ENCODE assay signal across 20 cellular contexts in the genomic region with DNA sequence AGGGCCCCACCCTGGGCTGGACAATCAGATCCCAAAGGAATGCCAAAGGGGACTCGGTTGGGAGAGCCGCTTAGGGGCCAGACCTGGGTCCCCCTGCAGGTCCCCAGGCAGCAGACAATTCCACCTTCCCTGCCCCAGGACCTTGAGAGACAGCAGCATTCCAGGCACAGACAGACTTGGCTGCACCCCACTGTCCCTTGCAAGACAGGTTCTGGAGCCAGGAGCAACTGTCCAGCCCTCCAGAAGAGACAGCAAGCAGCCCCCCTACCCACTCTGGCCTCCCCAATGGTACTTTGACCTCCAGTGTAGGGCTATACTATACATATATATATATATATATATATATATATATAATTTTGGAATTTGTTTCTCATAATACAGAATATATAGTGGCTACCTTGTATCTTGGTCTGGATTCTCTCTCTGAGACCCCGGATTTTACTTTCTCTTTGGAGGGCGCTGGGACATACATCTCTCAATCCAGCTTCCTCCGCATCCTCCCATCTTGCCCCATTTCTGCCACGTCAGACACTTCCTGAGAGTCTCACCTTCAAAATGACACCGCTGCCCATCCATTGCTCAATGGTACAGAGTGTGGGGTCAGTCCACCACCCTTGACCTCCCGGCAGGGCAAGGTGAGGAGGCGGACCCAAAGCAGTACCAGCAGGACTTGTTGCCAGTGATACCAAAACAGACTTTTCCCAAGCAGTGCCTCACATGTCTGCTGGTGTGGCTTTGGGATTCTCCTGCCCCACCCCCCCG. TPM values are rescaled to one million over a fixed set of nuclear protein-coding genes. Genes with fewer than 3 reads are reported as not detected.
DNase-seq lines count a peak whose midpoint lies in the region; ATAC-seq and TF ChIP-seq lines count a peak whose summit lies in the region.
"Had no signal": no experiment of that assay in that cellular context is flagged by ENCODE, and none has a peak within 500 bp of the region (broad histone marks: within the 10 kb centered on the region; RNA-seq: fewer than 3 reads in every experiment).

No MANE protein-coding gene starts in this region.

- H3K4me1 ChIP-seq in right lobe of liver: peaks cover 0 to 11% (median 0%) of the 10 kb centered on the region in 4 donors
- H3K4me1 ChIP-seq in uterus: peaks cover 0 to 10% of the 10 kb centered on the region in 2 donors
- H3K4me1 ChIP-seq: BE2C, HAP-1 had no signal

- TF ChIP-seq POLR2A in right lobe of liver (IDR thresholded peaks at IDR 0.05): no peak
- no peak for TF ChIP-seq POLR2A in uterus (IDR thresholded peaks at IDR 0.05)

- H3K27ac ChIP-seq in coronary artery (peak overlapping the region; percentile 83 to 89), right lobe of liver (peak overlapping the region in 1 of 3 donors; percentile 46), uterus (peak overlapping the region; percentile 11 to 39)

- ATAC-seq in activated CD8-positive, alpha-beta T cell treated with anti-CD3 and anti-CD28 coated beads for 36 hours: no peak
- no peak for ATAC-seq in activated CD8-positive, alpha-beta T cell treated with anti-CD3 and anti-CD28 coated beads, Interleukin-2, amount 10 ng/mL, durations not matched to agents 7 days and 5 days
- ATAC-seq in right lobe of liver: peak; percentile 63 to 74 (median 66)
- no peak for ATAC-seq in GM21447 (IDR thresholded peaks at IDR 0.05; ENCODE audit: unreplicated experiment)
- ATAC-seq: PC-3 had no signal

- DNase-seq in activated CD8-positive, alpha-beta T cell treated with anti-CD3 and anti-CD28 coated beads for 36 hours: peak; percentile 37
- no peak for DNase-seq in activated CD8-positive, alpha-beta T cell treated with anti-CD3 and anti-CD28 coated beads, Interleukin-2, amount 10 ng/mL, durations not matched to agents 7 days and 5 days
- DNase-seq in coronary artery (ENCODE audit: low spot score): no peak
- DNase-seq in right lobe of liver: peak; percentile 69 to 86 (median 82)
- DNase-seq in uterus: peak in 1 of 2 donors; percentile 22
- no peak for DNase-seq in NCI-H510A (lab: John Stamatoyannopoulos, UW)
- no peak for DNase-seq in MCF 10A (ENCODE audit: unreplicated experiment)
- DNase-seq: 8988T; BE2C; Calu3; CD4-positive, alpha-beta T cell; DMS53; NCI-H1417 treated with DMSO at 0.1 percent for 48 hours; NCI-H1930; NCI-H446; NCI-H748 treated with DMSO at 0.1 percent for 48 hours; PC-3 had no signal

- no peak for TF ChIP-seq CTCF in activated CD8-positive, alpha-beta T cell treated with anti-CD3 and anti-CD28 coated beads for 36 hours (IDR thresholded peaks at IDR 0.05)
- TF ChIP-seq CTCF in coronary artery (IDR thresholded peaks at IDR 0.05) (no peak), right lobe of liver (IDR thresholded peaks at IDR 0.05) (no peak), uterus (IDR thresholded peaks at IDR 0.05) (no peak), MCF 10A (IDR thresholded peaks at IDR 0.05; ENCODE audit: unreplicated experiment) (no peak)

- intact Hi-C loops in activated CD8-positive, alpha-beta T cell treated with anti-CD3 and anti-CD28 coated beads for 36 hours (cut with micrococcal nuclease): no loop called here
- intact Hi-C loops in right lobe of liver (cut with DNase I): no loop called here
- intact Hi-C loops in uterus (cut with DNase I; ENCODE audit: low total_unique reads): loop anchor here (2.0 kb wide), 1 partner anchor 29 kb away; no protein-coding TSS in a partner anchor
- intact Hi-C loops in MCF 10A (cut with micrococcal nuclease): no loop called here

- BruUV-seq in MCF 10A (replicated peaks; lab: Mats Ljungman, UMichigan): no TSS peak

- H3K4me3 ChIP-seq in coronary artery (no peak overlapping the region), right lobe of liver (no peak overlapping the region), uterus (no peak overlapping the region)
- H3K4me3 ChIP-seq: HAP-1 had no signal

- H3K36me3 ChIP-seq in right lobe of liver (peaks cover 0 to 8% (median under 1%) of the 10 kb centered on the region in 4 donors), uterus (no peaks in the 10 kb centered on the region)

- H3K27ac Mint-ChIP-seq in activated CD8-positive, alpha-beta T cell treated with anti-CD3 and anti-CD28 coated beads for 36 hours: no peak overlapping the region
- H3K27ac Mint-ChIP-seq in activated CD8-positive, alpha-beta T cell treated with anti-CD3 and anti-CD28 coated beads, Interleukin-2, amount 10 ng/mL, durations not matched to agents 7 days and 5 days: no peak overlapping the region
- no peak overlapping the region for H3K27ac Mint-ChIP-seq in MCF 10A (ENCODE audit: low read depth, unreplicated experiment)
- H3K27ac Mint-ChIP-seq: CD4-positive, alpha-beta T cell had no signal

- H3K9me3 ChIP-seq in right lobe of liver (no peaks in the 10 kb centered on the region), uterus (no peaks in the 10 kb centered on the region)
- H3K9me3 ChIP-seq: BE2C had no signal

- H3K27me3 Mint-ChIP-seq in activated CD8-positive, alpha-beta T cell treated with anti-CD3 and anti-CD28 coated beads for 36 hours: no peaks in the 10 kb centered on the region
- no peaks in the 10 kb centered on the region for H3K27me3 Mint-ChIP-seq in activated CD8-positive, alpha-beta T cell treated with anti-CD3 and anti-CD28 coated beads, Interleukin-2, amount 10 ng/mL, durations not matched to agents 7 days and 5 days (ENCODE audit: low read depth)
- no peaks in the 10 kb centered on the region for H3K27me3 Mint-ChIP-seq in MCF 10A (ENCODE audit: insufficient read depth, unreplicated experiment)
- H3K27me3 Mint-ChIP-seq: CD4-positive, alpha-beta T cell had no signal

- POLR2A ChIA-PET in activated CD8-positive, alpha-beta T cell treated with anti-CD3 and anti-CD28 coated beads for 36 hours (lab: Charles Lee): interaction anchor here (0.7 kb wide), 1 partner anchor 29 kb away, joined by 3 read pairs; no protein-coding TSS in a partner anchor
- POLR2A ChIA-PET in activated CD8-positive, alpha-beta T cell treated with anti-CD3 and anti-CD28 coated beads, Interleukin-2, amount 10 ng/mL, durations not matched to agents 7 days and 5 days (lab: Charles Lee): no interaction called here
- POLR2A ChIA-PET in MCF 10A (lab: Yijun Ruan, JAX): interaction anchor here (2.3 kb wide), 1 partner anchor 131 kb away, joined by 5 read pairs; no protein-coding TSS in a partner anchor

- CTCF ChIA-PET in activated CD8-positive, alpha-beta T cell treated with anti-CD3 and anti-CD28 coated beads for 36 hours (lab: Charles Lee): no interaction called here
- CTCF ChIA-PET in activated CD8-positive, alpha-beta T cell treated with anti-CD3 and anti-CD28 coated beads, Interleukin-2, amount 10 ng/mL, durations not matched to agents 7 days and 5 days (lab: Charles Lee): no interaction called here
- CTCF ChIA-PET in MCF 10A (lab: Yijun Ruan, JAX): no interaction called here

- H3K27me3 ChIP-seq in right lobe of liver (no peaks in the 10 kb centered on the region), uterus (no peaks in the 10 kb centered on the region)

- H3K4me3 Mint-ChIP-seq in activated CD8-positive, alpha-beta T cell treated with anti-CD3 and anti-CD28 coated beads for 36 hours: no peak overlapping the region
- no peak overlapping the region for H3K4me3 Mint-ChIP-seq in activated CD8-positive, alpha-beta T cell treated with anti-CD3 and anti-CD28 coated beads, Interleukin-2, amount 10 ng/mL, durations not matched to agents 7 days and 5 days
- no peak overlapping the region for H3K4me3 Mint-ChIP-seq in MCF 10A (ENCODE audit: unreplicated experiment)
- H3K4me3 Mint-ChIP-seq: CD4-positive, alpha-beta T cell had no signal

- peaks cover 6% of the 10 kb centered on the region for H3K36me3 Mint-ChIP-seq in activated CD8-positive, alpha-beta T cell treated with anti-CD3 and anti-CD28 coated beads for 36 hours (ENCODE audit: low read depth)
- H3K36me3 Mint-ChIP-seq in activated CD8-positive, alpha-beta T cell treated with anti-CD3 and anti-CD28 coated beads, Interleukin-2, amount 10 ng/mL, durations not matched to agents 7 days and 5 days (ENCODE audit: low read depth): no peaks in the 10 kb centered on the region
- H3K36me3 Mint-ChIP-seq in MCF 10A (ENCODE audit: insufficient read depth, unreplicated experiment): peaks cover 58% of the 10 kb centered on the region

- no peaks in the 10 kb centered on the region for H3K4me1 Mint-ChIP-seq in activated CD8-positive, alpha-beta T cell treated with anti-CD3 and anti-CD28 coated beads for 36 hours (ENCODE audit: low read depth)
- no peaks in the 10 kb centered on the region for H3K4me1 Mint-ChIP-seq in activated CD8-positive, alpha-beta T cell treated with anti-CD3 and anti-CD28 coated beads, Interleukin-2, amount 10 ng/mL, durations not matched to agents 7 days and 5 days (ENCODE audit: low read depth)
- peaks cover 6% of the 10 kb centered on the region for H3K4me1 Mint-ChIP-seq in MCF 10A (ENCODE audit: insufficient read depth, unreplicated experiment)

- 35% methylated on average over 8 of the region's 10 CpGs for WGBS in right lobe of liver (ENCODE audit: insufficient coverage, low coverage, low lambda C conversion rate, missing lambda C conversion rate)

- peaks cover 6% of the 10 kb centered on the region for H3K9me3 Mint-ChIP-seq in activated CD8-positive, alpha-beta T cell treated with anti-CD3 and anti-CD28 coated beads for 36 hours
- H3K9me3 Mint-ChIP-seq in activated CD8-positive, alpha-beta T cell treated with anti-CD3 and anti-CD28 coated beads, Interleukin-2, amount 10 ng/mL, durations not matched to agents 7 days and 5 days (ENCODE audit: insufficient read depth): no peaks in the 10 kb centered on the region
- no peaks in the 10 kb centered on the region for H3K9me3 Mint-ChIP-seq in MCF 10A (ENCODE audit: unreplicated experiment)
- H3K9me3 Mint-ChIP-seq: CD4-positive, alpha-beta T cell had no signal

RNA-seq across cellular contexts. Expression of gene SMIM24, which starts 12.7 kb away (rescaled TPM):
- 1 to 10 TPM; 1.6 to 3.8 TPM for total RNA-seq in activated CD8-positive, alpha-beta T cell treated with anti-CD3 and anti-CD28 coated beads for 36 hours
- 1 to 10 TPM; 2.5 to 3.5 TPM for total RNA-seq in activated CD8-positive, alpha-beta T cell treated with anti-CD3 and anti-CD28 coated beads, Interleukin-2, amount 10 ng/mL, durations not matched to agents 7 days and 5 days
- total RNA-seq in right lobe of liver (10 to 100 TPM in 1 of 6 experiments, 1 to 10 TPM in 4, not detected in 1; 2.1 to 38.1 (median 6.6) TPM), uterus (under 1 TPM in 1 of 4 donors, not detected in 3; 0.97 TPM), MCF 10A (2022) (not detected in 2 replicates)
- total RNA-seq: CD4-positive, alpha-beta T cell; SK-MEL-5 had no signal

RNA-seq across cellular contexts. Expression of gene SMIM44, which starts 15.6 kb away (rescaled TPM):
- not detected for total RNA-seq in activated CD8-positive, alpha-beta T cell treated with anti-CD3 and anti-CD28 coated beads for 36 hours
- total RNA-seq in activated CD8-positive, alpha-beta T cell treated with anti-CD3 and anti-CD28 coated beads, Interleukin-2, amount 10 ng/mL, durations not matched to agents 7 days and 5 days: not detected
- total RNA-seq in right lobe of liver: not detected
- total RNA-seq in uterus: not detected
- total RNA-seq in MCF 10A (2022): not detected in 2 replicates
- total RNA-seq: Calu3; CD4-positive, alpha-beta T cell; PC-3; SK-MEL-5 had no signal

RNA-seq across cellular contexts. Expression of gene DOHH, which starts 32.9 kb away (rescaled TPM):
- 10 to 100 TPM; 15.7 to 17.0 TPM for total RNA-seq in activated CD8-positive, alpha-beta T cell treated with anti-CD3 and anti-CD28 coated beads for 36 hours
- 10 to 100 TPM; 14.6 to 16.1 TPM for total RNA-seq in activated CD8-positive, alpha-beta T cell treated with anti-CD3 and anti-CD28 coated beads, Interleukin-2, amount 10 ng/mL, durations not matched to agents 7 days and 5 days
- total RNA-seq in right lobe of liver (10 to 100 TPM in 1 of 6 experiments, 1 to 10 TPM in 5; 3.7 to 16.7 (median 4.9) TPM), uterus (10 to 100 TPM in 1 of 4 donors, 1 to 10 TPM in 3; 1.2 to 10.4 (median 4.7) TPM), MCF 10A (2022) (14.9 and 16.3 TPM in 2 replicates)

RNA-seq across cellular contexts. Expression of gene FZR1, which starts 38.5 kb away (rescaled TPM):
- 10 to 100 TPM; 39.9 to 40.9 TPM for total RNA-seq in activated CD8-positive, alpha-beta T cell treated with anti-CD3 and anti-CD28 coated beads for 36 hours
- 10 to 100 TPM; 72.7 to 81.6 TPM for total RNA-seq in activated CD8-positive, alpha-beta T cell treated with anti-CD3 and anti-CD28 coated beads, Interleukin-2, amount 10 ng/mL, durations not matched to agents 7 days and 5 days
- total RNA-seq in right lobe of liver (10 to 100 TPM; 18.7 to 34.1 (median 23.8) TPM), uterus (10 to 100 TPM in 3 of 4 donors, 1 to 10 TPM in 1; 3.8 to 70.8 (median 33.0) TPM), MCF 10A (2022) (46.4 and 48.9 TPM in 2 replicates)

Comparison
In these comparisons a context has a peak if more than half of its experiments do, and no peak if none do; other contexts are left out.
1. DNase-seq: peak in activated CD8-positive, alpha-beta T cell treated with anti-CD3 and anti-CD28 coated beads for 36 hours (single experiment) and right lobe of liver (3 of 3); none in activated CD8-positive, alpha-beta T cell treated with anti-CD3 and anti-CD28 coated beads, Interleukin-2, amount 10 ng/mL, durations not matched to agents 7 days and 5 days (single experiment), coronary artery (single experiment), NCI-H510A (single experiment) and MCF 10A (single experiment).
2. ATAC-seq: peak in right lobe of liver (4 of 4); none in activated CD8-positive, alpha-beta T cell treated with anti-CD3 and anti-CD28 coated beads for 36 hours (single experiment), activated CD8-positive, alpha-beta T cell treated with anti-CD3 and anti-CD28 coated beads, Interleukin-2, amount 10 ng/mL, durations not matched to agents 7 days and 5 days (single experiment) and GM21447 (single experiment).